In genomic region chr6:37791156-37791919, GRCh38 we compare ENCODE assay signal across 8 cellular contexts. TPM values are rescaled to one million over a fixed set of nuclear protein-coding genes. Genes with fewer than 3 reads are reported as not detected.
DNase-seq lines count a peak whose midpoint lies in the region; ATAC-seq lines count a peak whose summit lies in the region.

No MANE protein-coding gene starts in this region.

- peaks cover 8% of the 10 kb centered on the region for H3K4me1 Mint-ChIP-seq in T-helper 17 cell

- ATAC-seq in GM18499 (IDR thresholded peaks at IDR 0.05; ENCODE audit: insufficient read depth, unreplicated experiment) (peak; percentile 88), HG02970 (IDR thresholded peaks at IDR 0.05; ENCODE audit: low FRiP score, unreplicated experiment) (peak; percentile 73), T-helper 17 cell (peak; percentile 98), left cardiac atrium (peak; percentile 98 to 99), HG03025 (IDR thresholded peaks at IDR 0.05; ENCODE audit: low FRiP score, unreplicated experiment) (no peak)

- no peaks in the 10 kb centered on the region for H3K36me3 Mint-ChIP-seq in T-helper 17 cell (ENCODE audit: low read depth)

- intact Hi-C loops in left cardiac atrium (cut with DNase I): loop anchor here in 1 of 2 donors (5.0 to 10.0 kb wide), 2 partner anchors 216 to 703 kb away; no protein-coding TSS in a partner anchor

- H3K27me3 Mint-ChIP-seq in T-helper 17 cell: no peaks in the 10 kb centered on the region

- no peak overlapping the region for H3K27ac Mint-ChIP-seq in T-helper 17 cell

- H3K9me3 ChIP-seq in T-helper 17 cell (ENCODE audit: control insufficient read depth, low read length, poor library complexity, severe bottlenecking): no peaks in the 10 kb centered on the region

- DNase-seq in NCI-H187 (lab: John Stamatoyannopoulos, UW) (peak; percentile 64 to 79), T-helper 17 cell (peak; percentile 55 to 67 (median 56)), amniotic epithelial cell (ENCODE audit: low read depth) (peak; percentile 93), left cardiac atrium (peak; percentile 93), retina (peak; percentile 84)

- peak overlapping the region; percentile 12 for H3K4me3 Mint-ChIP-seq in T-helper 17 cell

RNA-seq across cellular contexts. Expression of gene ZFAND3, which starts 28.2 kb away (rescaled TPM):
- total RNA-seq in T-helper 17 cell: 10 to 100 TPM; 48.6 to 61.0 TPM
- total RNA-seq in left cardiac atrium: 10 to 100 TPM; 61.1 to 83.6 TPM
